Comparison of ENCODE assay signal across 20 cellular contexts in the genomic region with DNA sequence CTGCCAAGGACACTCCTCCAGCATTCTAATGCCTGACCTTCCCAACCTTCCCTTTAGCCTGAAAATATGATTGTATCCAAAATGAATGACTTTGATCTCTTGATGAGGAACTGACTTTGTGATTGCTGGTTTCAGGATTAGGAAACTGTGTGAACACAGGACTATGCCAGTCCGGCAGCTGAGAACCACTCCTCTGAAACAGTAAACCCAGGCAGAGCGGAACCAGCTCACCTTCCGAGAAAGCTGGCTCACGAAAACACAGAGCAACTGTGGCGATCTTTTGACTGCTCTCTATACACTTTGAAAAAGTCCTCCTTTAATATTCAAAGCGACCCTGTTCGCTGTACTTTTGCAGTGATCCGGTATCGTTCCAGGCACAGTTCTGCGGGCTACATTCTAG.
"Had no signal": no experiment of that assay in that cellular context is flagged by ENCODE, and none has a peak within 500 bp of the region (broad histone marks: within the 10 kb centered on the region; RNA-seq: fewer than 3 reads in every experiment).

No MANE protein-coding gene starts in this region.

- H3K4me3 ChIP-seq: testis had no signal

- H3K27ac Mint-ChIP-seq: activated CD8-positive, alpha-beta T cell treated with anti-CD3 and anti-CD28 coated beads, Interleukin-2, amount 10 ng/mL, durations not matched to agents 7 days and 5 days; activated naive CD4-positive, alpha-beta T cell treated with anti-CD3 and anti-CD28 coated beads, Interleukin-2, amount 10 ng/mL, durations not matched to agents 7 days and 5 days; activated naive CD8-positive, alpha-beta T cell treated with anti-CD3 and anti-CD28 coated beads, Interleukin-2, amount 50 U/mL, for 24 hours; naive thymus-derived CD4-positive, alpha-beta T cell; stimulated activated effector memory CD8-positive, alpha-beta T cell treated with anti-CD3 and anti-CD28 coated beads, Interleukin-12 subunit alpha, Interleukin-12 subunit beta, amount 100 ng/mL, for 72 hours; type B pancreatic cell had no signal

- H3K4me1 ChIP-seq: parathyroid adenoma, testis had no signal

- H3K4me1 Mint-ChIP-seq: activated naive CD4-positive, alpha-beta T cell treated with anti-CD3 and anti-CD28 coated beads, Interleukin-2, amount 10 ng/mL, durations not matched to agents 7 days and 5 days; activated naive CD8-positive, alpha-beta T cell treated with anti-CD3 and anti-CD28 coated beads, Interleukin-2, amount 50 U/mL, for 24 hours; naive thymus-derived CD4-positive, alpha-beta T cell; stimulated activated effector memory CD8-positive, alpha-beta T cell treated with anti-CD3 and anti-CD28 coated beads, Interleukin-12 subunit alpha, Interleukin-12 subunit beta, amount 100 ng/mL, for 72 hours had no signal

- H3K27me3 ChIP-seq: testis had no signal

- H3K36me3 Mint-ChIP-seq: activated naive CD4-positive, alpha-beta T cell treated with anti-CD3 and anti-CD28 coated beads, Interleukin-2, amount 10 ng/mL, durations not matched to agents 7 days and 5 days; naive thymus-derived CD4-positive, alpha-beta T cell; stimulated activated effector memory CD8-positive, alpha-beta T cell treated with anti-CD3 and anti-CD28 coated beads, Interleukin-12 subunit alpha, Interleukin-12 subunit beta, amount 100 ng/mL, for 72 hours; type B pancreatic cell had no signal

- H3K79me2 ChIP-seq: parathyroid adenoma had no signal

- H2AFZ ChIP-seq: parathyroid adenoma had no signal

- H3K9me3 Mint-ChIP-seq: activated naive CD8-positive, alpha-beta T cell treated with anti-CD3 and anti-CD28 coated beads, Interleukin-2, amount 50 U/mL, for 24 hours; activated T-cell treated with anti-CD3 and anti-CD28 coated beads, Interleukin-2, amount 50 U/mL, for 4 hours; stimulated activated effector memory CD8-positive, alpha-beta T cell treated with anti-CD3 and anti-CD28 coated beads, Interleukin-12 subunit alpha, Interleukin-12 subunit beta, amount 100 ng/mL, for 72 hours; type B pancreatic cell had no signal

- H3K9ac ChIP-seq: parathyroid adenoma had no signal

- H3K4me3 Mint-ChIP-seq: activated CD8-positive, alpha-beta T cell treated with anti-CD3 and anti-CD28 coated beads, Interleukin-2, amount 10 ng/mL, durations not matched to agents 7 days and 5 days; activated naive CD4-positive, alpha-beta T cell treated with anti-CD3 and anti-CD28 coated beads, Interleukin-2, amount 10 ng/mL, durations not matched to agents 7 days and 5 days; activated naive CD8-positive, alpha-beta T cell treated with anti-CD3 and anti-CD28 coated beads, Interleukin-2, amount 50 U/mL, for 24 hours; activated T-cell treated with anti-CD3 and anti-CD28 coated beads, Interleukin-2, amount 50 U/mL, for 4 hours; naive thymus-derived CD4-positive, alpha-beta T cell; stimulated activated effector memory CD8-positive, alpha-beta T cell treated with anti-CD3 and anti-CD28 coated beads, Interleukin-12 subunit alpha, Interleukin-12 subunit beta, amount 100 ng/mL, for 72 hours had no signal

- ATAC-seq: activated CD8-positive, alpha-beta T cell treated with anti-CD3 and anti-CD28 coated beads, Interleukin-2, amount 10 ng/mL, durations not matched to agents 7 days and 5 days; activated T-cell treated with anti-CD3 and anti-CD28 coated beads, Interleukin-2, amount 50 U/mL, for 4 hours; esophagus mucosa; naive thymus-derived CD4-positive, alpha-beta T cell; stimulated activated effector memory CD8-positive, alpha-beta T cell treated with anti-CD3 and anti-CD28 coated beads, Interleukin-12 subunit alpha, Interleukin-12 subunit beta, amount 100 ng/mL, for 72 hours had no signal

- H3K9me3 ChIP-seq: testis had no signal

- DNase-seq: activated CD4-positive, alpha-beta T cell treated with anti-CD3 and anti-CD28 coated beads for 48 hours; activated CD4-positive, CD25-positive, alpha-beta regulatory T cell; activated CD8-positive, alpha-beta memory T cell treated with anti-CD3 and anti-CD28 coated beads, Interleukin-2, amount 50 U/mL, for 4 hours; activated CD8-positive, alpha-beta T cell treated with anti-CD3 and anti-CD28 coated beads, Interleukin-2, amount 10 ng/mL, durations not matched to agents 7 days and 5 days; activated effector memory CD4-positive, alpha-beta T cell treated with Interleukin-2 at 50 U/mL for 16 hours; activated naive CD4-positive, alpha-beta T cell treated with anti-CD3 and anti-CD28 coated beads, Interleukin-2, amount 10 ng/mL, durations not matched to agents 7 days and 5 days; activated naive CD8-positive, alpha-beta T cell treated with anti-CD3 and anti-CD28 coated beads, Interleukin-2, amount 50 U/mL, for 24 hours; activated T-cell treated with anti-CD3 and anti-CD28 coated beads, Interleukin-2, amount 50 U/mL, for 4 hours; aorta; cerebellar nuclear complex; cortex of kidney; effector CD4-positive, alpha-beta T cell; mesenchymal stem cell; naive thymus-derived CD4-positive, alpha-beta T cell; stimulated activated CD4-positive, alpha-beta T cell treated with anti-CD3 and anti-CD28 coated beads, Interleukin-4, amount 100 ng/mL, for 24 hours; testis had no signal

- H3K27ac ChIP-seq: parathyroid adenoma, testis had no signal
